ENCODE assay signal across 23 cellular contexts in the genomic region with DNA sequence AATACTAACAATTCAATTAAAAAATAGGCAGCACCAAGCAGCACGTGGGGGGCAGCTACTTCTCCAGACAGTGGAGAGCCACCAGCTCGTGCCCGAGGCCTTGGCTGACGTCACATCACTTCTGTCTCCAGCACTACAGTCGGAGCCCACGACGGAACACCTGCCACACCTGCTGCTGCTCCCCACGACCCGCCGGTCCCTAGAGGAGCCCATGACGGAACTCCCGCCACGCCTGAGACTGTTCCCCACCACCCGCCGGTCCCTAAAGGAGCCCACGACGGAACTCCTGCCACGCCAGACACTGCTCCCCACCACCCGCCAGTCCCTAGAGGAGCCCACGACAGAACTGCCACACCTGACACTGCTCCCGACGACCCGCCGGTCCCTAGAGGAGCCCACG.
DNase-seq lines count a peak whose midpoint lies in the region; ATAC-seq and TF ChIP-seq lines count a peak whose summit lies in the region.
"Had no signal": no experiment of that assay in that cellular context is flagged by ENCODE, and none has a peak within 500 bp of the region (broad histone marks: within the 10 kb centered on the region; RNA-seq: fewer than 3 reads in every experiment).

No MANE protein-coding gene starts in this region.

- no peak for ATAC-seq in T-helper 17 cell
- no peak for ATAC-seq in HG03565 (IDR thresholded peaks at IDR 0.05; ENCODE audit: unreplicated experiment)
- ATAC-seq: activated CD8-positive, alpha-beta T cell treated with anti-CD3 and anti-CD28 coated beads for 36 hours; gastrocnemius medialis; WTC11 had no signal

- H3K36me3 ChIP-seq in BLaER1 treated with 17β-estradiol and CSF1 and Interleukin-3, amounts not matched to agents 10 nM and 100 nM = peaks cover 9 to 28% (median 17%) of the 10 kb centered on the region in 11 experiments; a peak in 21 of 22 replicates
- H3K36me3 ChIP-seq: gastrocnemius medialis, pancreas, sigmoid colon, SJSA1, thyroid gland had no signal

- H3K4me3 ChIP-seq in BLaER1 treated with 17β-estradiol and CSF1 and Interleukin-3, amounts not matched to agents 10 nM and 100 nM = no peak overlapping the region
- H3K4me3 ChIP-seq: gastrocnemius medialis, PC-9, sigmoid colon, SJSA1, thyroid gland had no signal

- H3K27ac ChIP-seq in BLaER1 treated with 17β-estradiol and CSF1 and Interleukin-3, amounts not matched to agents 10 nM and 100 nM = peak overlapping the region in 2 of 11 experiments; percentile 27 to 45; a peak in 2 of 22 replicates
- H3K27ac ChIP-seq: gastrocnemius medialis, pancreas, PC-9, sigmoid colon, SJSA1, thyroid gland had no signal

- H4K20me1 ChIP-seq in BLaER1 treated with 17β-estradiol and CSF1 and Interleukin-3, amounts not matched to agents 10 nM and 100 nM = peaks cover 49 to 80% (median 75%) of the 10 kb centered on the region in 11 experiments; a peak in 20 of 22 replicates

- peaks cover 56 to 67% (median 64%) of the 10 kb centered on the region in 10 experiments for H3K4me1 ChIP-seq in BLaER1 treated with 17β-estradiol and CSF1 and Interleukin-3, amounts not matched to agents 10 nM and 100 nM
- H3K4me1 ChIP-seq: gastrocnemius medialis, sigmoid colon, SJSA1, thyroid gland had no signal

- peak overlapping the region in 2 of 11 experiments; percentile 21 to 42; a peak in 2 of 22 replicates for H3K9ac ChIP-seq in BLaER1 treated with 17β-estradiol and CSF1 and Interleukin-3, amounts not matched to agents 10 nM and 100 nM

- H3K9me3 Mint-ChIP-seq in neural crest cell = no peaks in the 10 kb centered on the region
- H3K9me3 Mint-ChIP-seq: activated CD8-positive, alpha-beta T cell treated with anti-CD3 and anti-CD28 coated beads for 36 hours had no signal

- no peak overlapping the region for H3K4me3 Mint-ChIP-seq in T-helper 17 cell
- H3K4me3 Mint-ChIP-seq in neural crest cell = peak overlapping the region; percentile 36
- H3K4me3 Mint-ChIP-seq: activated CD8-positive, alpha-beta T cell treated with anti-CD3 and anti-CD28 coated beads for 36 hours; activated naive CD4-positive, alpha-beta T cell treated with anti-CD3 and anti-CD28 coated beads, Interleukin-2, amount 10 ng/mL, durations not matched to agents 7 days and 5 days; WTC11 had no signal

- H3K36me3 Mint-ChIP-seq in T-helper 17 cell (ENCODE audit: low read depth) (peaks cover 5% of the 10 kb centered on the region), neural crest cell (ENCODE audit: low read depth) (peaks cover 10% of the 10 kb centered on the region)

- DNase-seq in COLO668 (lab: John Stamatoyannopoulos, UW; ENCODE audit: unreplicated experiment) (peak; percentile 46), T-helper 17 cell (no peak), neural crest cell (ENCODE audit: low read depth, low spot score) (no peak), T-helper 1 cell (no peak), NCI-H1105 treated with DMSO at 0.1 percent for 48 hours (lab: John Stamatoyannopoulos, UW) (no peak)
- DNase-seq: activated CD8-positive, alpha-beta T cell treated with anti-CD3 and anti-CD28 coated beads for 36 hours; activated naive CD4-positive, alpha-beta T cell treated with anti-CD3 and anti-CD28 coated beads, Interleukin-2, amount 10 ng/mL, durations not matched to agents 7 days and 5 days; aorta; central memory CD4-positive, alpha-beta T cell; effector CD4-positive, alpha-beta T cell; gastrocnemius medialis; GDM1; NCI-H2171; NCI-H82; PC-9; sigmoid colon; stimulated activated naive CD4-positive, alpha-beta T cell; thyroid gland had no signal

- peaks cover 62% of the 10 kb centered on the region for H3K4me1 Mint-ChIP-seq in T-helper 17 cell
- H3K4me1 Mint-ChIP-seq in neural crest cell = peaks cover 7% of the 10 kb centered on the region
- H3K4me1 Mint-ChIP-seq: WTC11 had no signal

- H3K27me3 ChIP-seq in BLaER1 treated with 17β-estradiol and CSF1 and Interleukin-3, amounts not matched to agents 10 nM and 100 nM = peaks cover 0 to 51% (median 5%) of the 10 kb centered on the region in 11 experiments; a peak in 10 of 22 replicates
- H3K27me3 ChIP-seq: gastrocnemius medialis, pancreas, sigmoid colon, SJSA1, thyroid gland had no signal

- TF ChIP-seq CTCF in neural crest cell (conservative IDR thresholded peaks at IDR 0.05) = no peak

- H3K27me3 Mint-ChIP-seq in T-helper 17 cell (no peaks in the 10 kb centered on the region), neural crest cell (ENCODE audit: low read depth) (no peaks in the 10 kb centered on the region)

- H3K9me3 ChIP-seq in BLaER1 treated with 17β-estradiol and CSF1 and Interleukin-3, amounts not matched to agents 10 nM and 100 nM (replicated peaks in 1 of 11) = no peaks in the 10 kb centered on the region
- H3K9me3 ChIP-seq in T-helper 17 cell (ENCODE audit: control insufficient read depth, low read length, poor library complexity, severe bottlenecking) = no peaks in the 10 kb centered on the region
- H3K9me3 ChIP-seq: gastrocnemius medialis, pancreas, sigmoid colon, thyroid gland had no signal

- H3K4me2 ChIP-seq in BLaER1 treated with 17β-estradiol and CSF1 and Interleukin-3, amounts not matched to agents 10 nM and 100 nM = peak overlapping the region in 10 of 11 experiments; percentile 46 to 99 (median 98); a peak in 21 of 22 replicates
- H3K4me2 ChIP-seq: PC-9 had no signal

- H3K27ac Mint-ChIP-seq in T-helper 17 cell (peak overlapping the region; percentile 96), neural crest cell (ENCODE audit: unreplicated experiment) (no peak overlapping the region)
- H3K27ac Mint-ChIP-seq: activated CD8-positive, alpha-beta T cell treated with anti-CD3 and anti-CD28 coated beads for 36 hours; activated naive CD4-positive, alpha-beta T cell treated with anti-CD3 and anti-CD28 coated beads, Interleukin-2, amount 10 ng/mL, durations not matched to agents 7 days and 5 days had no signal
